In genomic region chr17:75581121-75581725, GRCh38 we compare ENCODE assay signal across 11 cellular contexts. TPM values are rescaled to one million over a fixed set of nuclear protein-coding genes. Genes with fewer than 3 reads are reported as not detected.
DNase-seq lines count a peak whose midpoint lies in the region; ATAC-seq lines count a peak whose summit lies in the region.
"Not testable (repeated sequence)": the region's sequence is repeated elsewhere in the genome, so short reads cannot be mapped to it uniquely, and the experiment has no call there.
"Had no signal": no experiment of that assay in that cellular context is flagged by ENCODE, and none has a peak within 500 bp of the region (broad histone marks: within the 10 kb centered on the region; RNA-seq: fewer than 3 reads in every experiment).

No MANE protein-coding gene starts in this region.

- POLR2A ChIA-PET in CD4-positive, alpha-beta memory T cell (lab: Charles Lee; ENCODE audit: partially characterized antibody), result interaction anchor here (0.7 to 1.5 kb wide), 5 partner anchors 10 to 65 kb away, joined by 3 to 5 read pairs (median 4); partner anchors contain the start of gene TSEN54

- not testable (repeated sequence) for H3K36me3 Mint-ChIP-seq in CD4-positive, alpha-beta memory T cell; T-helper 1 cell treated with Interleukin-12 subunit alpha and Interleukin-12 subunit beta and Interleukin-4 antibody, amounts not matched to agents 30 μg/mL and 1 μg/mL, for 36 hours (ENCODE audit: low read depth); activated naive CD4-positive, alpha-beta T cell treated with anti-CD3 and anti-CD28 coated beads, Interleukin-2, amount 50 U/mL, for 24 hours; immature natural killer cell; stimulated activated effector memory CD8-positive, alpha-beta T cell treated with anti-CD3 and anti-CD28 coated beads, Interleukin-12 subunit alpha, Interleukin-12 subunit beta, amount 100 ng/mL, for 72 hours

- ATAC-seq in stimulated activated effector memory CD8-positive, alpha-beta T cell treated with anti-CD3 and anti-CD28 coated beads, Interleukin-12 subunit alpha, Interleukin-12 subunit beta, amount 100 ng/mL, for 72 hours, result peak; percentile 61

- CTCF ChIA-PET in CD4-positive, alpha-beta memory T cell (lab: Charles Lee; ENCODE audit: partially characterized antibody), result interaction anchor here (0.7 to 2.4 kb wide), 4 partner anchors 23 to 292 kb away, joined by 3 to 11 read pairs (median 6); partner anchors contain the start of genes SLC25A19, SMIM5 and TSEN54

- H3K36me3 ChIP-seq in CD4-positive, alpha-beta memory T cell (ENCODE audit: insufficient read depth, low read length), result not testable (repeated sequence)

- H3K27me3 Mint-ChIP-seq in CD4-positive, alpha-beta memory T cell, result peaks cover 0 to 10% of the 10 kb centered on the region in 2 donors
- H3K27me3 Mint-ChIP-seq in T-helper 1 cell treated with Interleukin-12 subunit alpha and Interleukin-12 subunit beta and Interleukin-4 antibody, amounts not matched to agents 30 μg/mL and 1 μg/mL, for 36 hours (ENCODE audit: low read depth), result peaks cover 26% of the 10 kb centered on the region
- H3K27me3 Mint-ChIP-seq in activated naive CD4-positive, alpha-beta T cell treated with anti-CD3 and anti-CD28 coated beads, Interleukin-2, amount 50 U/mL, for 24 hours; immature natural killer cell (ENCODE audit: low read depth in 3 of 3): not testable (repeated sequence)

- H3K27me3 ChIP-seq in CD4-positive, alpha-beta memory T cell (ENCODE audit: insufficient read depth, low read length), result not testable (repeated sequence)

- peak overlapping the region in 3 of 7 donors; percentile 64 to 74 (median 71) for H3K27ac Mint-ChIP-seq in CD4-positive, alpha-beta memory T cell
- not testable (repeated sequence) for H3K27ac Mint-ChIP-seq in T-helper 1 cell treated with Interleukin-12 subunit alpha and Interleukin-12 subunit beta and Interleukin-4 antibody, amounts not matched to agents 30 μg/mL and 1 μg/mL, for 36 hours
- H3K27ac Mint-ChIP-seq in activated naive CD4-positive, alpha-beta T cell treated with anti-CD3 and anti-CD28 coated beads, Interleukin-2, amount 50 U/mL, for 24 hours, result peak overlapping the region; percentile 15
- peak overlapping the region; percentile 65 to 88 (median 71) for H3K27ac Mint-ChIP-seq in immature natural killer cell
- H3K27ac Mint-ChIP-seq in stimulated activated effector memory CD8-positive, alpha-beta T cell treated with anti-CD3 and anti-CD28 coated beads, Interleukin-12 subunit alpha, Interleukin-12 subunit beta, amount 100 ng/mL, for 72 hours, result peak overlapping the region; percentile 56

- intact Hi-C loops in CD4-positive, alpha-beta memory T cell (cut with micrococcal nuclease), result not testable (repeated sequence)

- H3K4me1 ChIP-seq in CD4-positive, alpha-beta memory T cell (ENCODE audit: insufficient read depth, low read length), result not testable (repeated sequence)

- H3K4me1 Mint-ChIP-seq in CD4-positive, alpha-beta memory T cell; T-helper 1 cell treated with Interleukin-12 subunit alpha and Interleukin-12 subunit beta and Interleukin-4 antibody, amounts not matched to agents 30 μg/mL and 1 μg/mL, for 36 hours (ENCODE audit: low read depth); activated naive CD4-positive, alpha-beta T cell treated with anti-CD3 and anti-CD28 coated beads, Interleukin-2, amount 50 U/mL, for 24 hours; stimulated activated effector memory CD8-positive, alpha-beta T cell treated with anti-CD3 and anti-CD28 coated beads, Interleukin-12 subunit alpha, Interleukin-12 subunit beta, amount 100 ng/mL, for 72 hours: not testable (repeated sequence)
- H3K4me1 Mint-ChIP-seq in immature natural killer cell, result peaks cover 15 to 18% of the 10 kb centered on the region in 2 donors

- peak; percentile 33 to 57 (median 43) for DNase-seq in CD4-positive, alpha-beta memory T cell
- DNase-seq in activated CD4-positive, alpha-beta T cell treated with anti-CD3 and anti-CD28 coated beads, Interleukin-2, amount 50 U/mL, for 1 hour, result peak; percentile 37
- peak; percentile 51 for DNase-seq in activated T-cell treated with anti-CD3 and anti-CD28 coated beads for 48 hours (ENCODE audit: low read depth)
- peak; percentile 60 to 66 (median 65) for DNase-seq in immature natural killer cell
- DNase-seq in stimulated activated CD4-positive, alpha-beta T cell treated with anti-CD3 and anti-CD28 coated beads, Interleukin-1b, Interleukin-23, amount 100 ng/mL, for 4 hours (ENCODE audit: low read depth in 2 of 2), result peak; percentile 22 to 34
- DNase-seq in stimulated activated effector memory CD8-positive, alpha-beta T cell treated with anti-CD3 and anti-CD28 coated beads, Interleukin-12 subunit alpha, Interleukin-12 subunit beta, amount 100 ng/mL, for 72 hours (ENCODE audit: low spot score in 2 of 2), result peak in 1 of 2 donors; percentile 77

- H3K4me3 ChIP-seq in CD4-positive, alpha-beta memory T cell (ENCODE audit: low read length in 2 of 2), result not testable (repeated sequence)

- not testable (repeated sequence) for H3K27ac ChIP-seq in CD4-positive, alpha-beta memory T cell (ENCODE audit: low read depth, low read length)

- H3K9me3 ChIP-seq in CD4-positive, alpha-beta memory T cell (ENCODE audit: control insufficient read depth in 1 of 2, low read length in 2 of 2), result not testable (repeated sequence)

- peak overlapping the region; percentile 67 to 86 (median 78) for H3K4me3 Mint-ChIP-seq in CD4-positive, alpha-beta memory T cell
- peak overlapping the region; percentile 76 for H3K4me3 Mint-ChIP-seq in T-helper 1 cell treated with Interleukin-12 subunit alpha and Interleukin-12 subunit beta and Interleukin-4 antibody, amounts not matched to agents 30 μg/mL and 1 μg/mL, for 36 hours
- peak overlapping the region; percentile 79 for H3K4me3 Mint-ChIP-seq in activated naive CD4-positive, alpha-beta T cell treated with anti-CD3 and anti-CD28 coated beads, Interleukin-2, amount 50 U/mL, for 24 hours
- H3K4me3 Mint-ChIP-seq in immature natural killer cell, result peak overlapping the region; percentile 78 to 96 (median 81)
- peak overlapping the region; percentile 76 for H3K4me3 Mint-ChIP-seq in stimulated activated effector memory CD8-positive, alpha-beta T cell treated with anti-CD3 and anti-CD28 coated beads, Interleukin-12 subunit alpha, Interleukin-12 subunit beta, amount 100 ng/mL, for 72 hours

- H3K9me3 Mint-ChIP-seq in CD4-positive, alpha-beta memory T cell; T-helper 1 cell treated with Interleukin-12 subunit alpha and Interleukin-12 subunit beta and Interleukin-4 antibody, amounts not matched to agents 30 μg/mL and 1 μg/mL, for 36 hours; activated naive CD4-positive, alpha-beta T cell treated with anti-CD3 and anti-CD28 coated beads, Interleukin-2, amount 50 U/mL, for 24 hours; immature natural killer cell; stimulated activated effector memory CD8-positive, alpha-beta T cell treated with anti-CD3 and anti-CD28 coated beads, Interleukin-12 subunit alpha, Interleukin-12 subunit beta, amount 100 ng/mL, for 72 hours: not testable (repeated sequence)

RNA-seq across cellular contexts. Expression of gene MYO15B, which starts 6.4 kb away (rescaled TPM):
- total RNA-seq in CD4-positive, alpha-beta memory T cell, result 10 to 100 TPM; 75.1 to 83.7 TPM
- under 1 TPM in 1 of 2 donors, not detected in 1; 0.89 TPM for polyA plus RNA-seq in CD4-positive, alpha-beta memory T cell
- 1 to 10 TPM in 2 of 3 donors, under 1 TPM in 1; 0.76 to 3.0 (median 2.6) TPM for polyA plus RNA-seq in immature natural killer cell

RNA-seq across cellular contexts. Expression of gene SMIM5, which starts 52.0 kb away (rescaled TPM):
- not detected for total RNA-seq in CD4-positive, alpha-beta memory T cell
- polyA plus RNA-seq in CD4-positive, alpha-beta memory T cell, result not detected
- polyA plus RNA-seq in immature natural killer cell, result 1 to 10 TPM in 1 of 3 donors, not detected in 2; 1.1 TPM
- total RNA-seq: ascending aorta, chondrocyte, IMR-90 had no signal
- polyA plus RNA-seq: IMR-90 had no signal

RNA-seq across cellular contexts. Expression of gene LLGL2, which starts 55.7 kb away (rescaled TPM):
- 10 to 100 TPM; 40.1 to 43.6 TPM for total RNA-seq in CD4-positive, alpha-beta memory T cell
- polyA plus RNA-seq in CD4-positive, alpha-beta memory T cell, result 10 to 100 TPM; 19.3 to 24.4 TPM
- 100 to 1,000 TPM in 1 of 3 donors, 10 to 100 TPM in 2; 81.2 to 137 (median 84.4) TPM for polyA plus RNA-seq in immature natural killer cell
